In the genomic region with DNA sequence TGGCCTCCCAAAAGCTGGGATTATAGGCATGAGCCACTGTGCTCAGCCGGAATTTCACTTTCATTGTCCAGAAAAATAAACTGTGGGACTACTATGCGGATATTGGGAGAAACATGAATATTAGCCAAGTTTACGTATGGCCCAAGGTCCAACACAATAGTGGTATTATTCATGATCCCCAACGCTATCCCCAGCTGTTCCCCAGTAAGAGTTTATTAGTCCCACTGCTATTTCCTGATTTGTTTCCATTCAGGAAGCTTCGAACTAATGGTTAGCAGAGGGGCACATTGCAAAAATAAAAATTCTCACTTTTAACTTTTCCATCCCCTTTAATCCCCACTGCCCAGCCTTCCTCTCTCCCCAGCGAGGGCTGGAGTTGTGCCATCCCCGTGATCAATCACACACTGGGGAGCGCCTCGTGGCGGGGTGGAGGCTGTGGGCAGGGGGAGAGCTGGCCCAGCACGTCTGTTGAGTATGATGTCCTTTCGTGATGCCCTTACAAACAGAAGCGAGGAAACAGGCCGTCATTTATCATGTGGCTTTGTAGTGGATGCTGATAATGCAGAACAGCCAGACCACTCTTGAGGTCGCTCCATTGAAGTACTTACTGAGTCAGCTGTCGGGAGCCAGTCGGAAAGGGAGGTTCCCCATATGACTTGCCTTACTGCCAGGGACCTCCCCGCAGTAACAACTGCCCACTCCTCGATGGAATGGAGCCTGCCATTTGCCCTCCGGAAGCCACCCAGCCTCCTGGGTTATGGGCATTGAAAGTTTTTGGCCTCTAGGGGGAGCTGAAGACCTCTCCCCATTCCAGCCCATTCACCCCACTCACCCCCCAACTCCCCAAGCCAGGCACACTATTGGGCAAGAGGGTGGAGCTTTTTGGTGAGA, we compare ENCODE assay signal across 10 cellular contexts.
A peak's percentile ranks its signal among the peaks of the same experiment; 100 is the strongest.
DNase-seq lines count a peak whose midpoint lies in the region; ATAC-seq and TF ChIP-seq lines count a peak whose summit lies in the region.
"Had no signal": no experiment of that assay in that cellular context is flagged by ENCODE, and none has a peak within 500 bp of the region (broad histone marks: within the 10 kb centered on the region; RNA-seq: fewer than 3 reads in every experiment).

No MANE protein-coding gene starts in this region.

- H3K9ac ChIP-seq in DND-41 (ENCODE audit: low read depth, low read length), result no peak overlapping the region

- no peak overlapping the region for H3K27ac ChIP-seq in DND-41 (ENCODE audit: low read length)
- no peak overlapping the region for H3K27ac ChIP-seq in HL-60 (replicated peaks)
- no peak overlapping the region for H3K27ac ChIP-seq in naive thymus-derived CD4-positive, alpha-beta T cell (ENCODE audit: low read depth, low read length)

- H3K27me3 ChIP-seq in DND-41 (ENCODE audit: insufficient read depth, low read length, poor library complexity), result no peaks in the 10 kb centered on the region
- no peaks in the 10 kb centered on the region for H3K27me3 ChIP-seq in HL-60 (ENCODE audit: insufficient read depth, poor library complexity, severe bottlenecking)
- H3K27me3 ChIP-seq in naive thymus-derived CD4-positive, alpha-beta T cell (ENCODE audit: control insufficient read depth in 2 of 2, insufficient read depth in 2 of 2, low read length in 2 of 2), result no peaks in the 10 kb centered on the region

- no peak overlapping the region for H3K4me3 ChIP-seq in DND-41 (ENCODE audit: low read depth in 1 of 2, low read length in 2 of 2)
- H3K4me3 ChIP-seq in HL-60 (replicated peaks; ENCODE audit: insufficient read depth, low read length), result no peak overlapping the region
- H3K4me3 ChIP-seq in astrocyte of the spinal cord (ENCODE audit: low read depth, low read length), result no peak overlapping the region
- no peak overlapping the region for H3K4me3 ChIP-seq in naive thymus-derived CD4-positive, alpha-beta T cell (ENCODE audit: low read length)

- peaks cover 0 to 10% (median 8%) of the 10 kb centered on the region in 5 donors for H3K27me3 Mint-ChIP-seq in naive thymus-derived CD4-positive, alpha-beta T cell
- no peaks in the 10 kb centered on the region for H3K27me3 Mint-ChIP-seq in activated naive CD4-positive, alpha-beta T cell treated with anti-CD3 and anti-CD28 coated beads, Interleukin-2, amount 10 ng/mL, durations not matched to agents 7 days and 5 days

- intact Hi-C loops in naive thymus-derived CD4-positive, alpha-beta T cell (cut with micrococcal nuclease), result no loop called here

- CTCF ChIA-PET in naive thymus-derived CD4-positive, alpha-beta T cell (lab: Charles Lee), result no interaction called here
- CTCF ChIA-PET in activated naive CD4-positive, alpha-beta T cell treated with anti-CD3 and anti-CD28 coated beads, Interleukin-2, amount 10 ng/mL, durations not matched to agents 7 days and 5 days (lab: Charles Lee), result interaction anchor here (0.9 to 1.5 kb wide), 4 partner anchors 9 to 312 kb away, joined by 3 read pairs; no protein-coding TSS in a partner anchor

- no peak for DNase-seq in DND-41
- peak in 1 of 2 experiments; percentile 9 for DNase-seq in HL-60 (ENCODE audit: low read depth in 1 of 2, low spot score in 1 of 2)
- no peak for DNase-seq in astrocyte of the spinal cord (ENCODE audit: low read depth, low spot score)
- DNase-seq in left lobe of liver (ENCODE audit: low spot score), result no peak
- no peak for DNase-seq in SHP77 (lab: John Stamatoyannopoulos, UW)
- DNase-seq in naive thymus-derived CD4-positive, alpha-beta T cell, result no peak
- no peak for DNase-seq in activated naive CD4-positive, alpha-beta T cell treated with anti-CD3 and anti-CD28 coated beads, Interleukin-2, amount 10 ng/mL, durations not matched to agents 7 days and 5 days

- peaks cover 0 to 4% (median 0%) of the 10 kb centered on the region in 11 donors for H3K9me3 Mint-ChIP-seq in naive thymus-derived CD4-positive, alpha-beta T cell
- H3K9me3 Mint-ChIP-seq in activated naive CD4-positive, alpha-beta T cell treated with anti-CD3 and anti-CD28 coated beads, Interleukin-2, amount 10 ng/mL, durations not matched to agents 7 days and 5 days, result peaks cover 2% of the 10 kb centered on the region

- no peaks in the 10 kb centered on the region for H3K79me2 ChIP-seq in DND-41 (ENCODE audit: insufficient read depth, low read length)

- no peak overlapping the region for H2AFZ ChIP-seq in DND-41 (ENCODE audit: low read depth, low read length)

- H3K36me3 Mint-ChIP-seq in naive thymus-derived CD4-positive, alpha-beta T cell, result no peaks in the 10 kb centered on the region
- no peaks in the 10 kb centered on the region for H3K36me3 Mint-ChIP-seq in activated naive CD4-positive, alpha-beta T cell treated with anti-CD3 and anti-CD28 coated beads, Interleukin-2, amount 10 ng/mL, durations not matched to agents 7 days and 5 days
- H3K36me3 Mint-ChIP-seq: stimulated activated effector memory CD8-positive, alpha-beta T cell treated with anti-CD3 and anti-CD28 coated beads, Interleukin-12 subunit alpha, Interleukin-12 subunit beta, amount 100 ng/mL, for 72 hours had no signal

- H3K4me1 Mint-ChIP-seq in naive thymus-derived CD4-positive, alpha-beta T cell, result no peaks in the 10 kb centered on the region
- no peaks in the 10 kb centered on the region for H3K4me1 Mint-ChIP-seq in activated naive CD4-positive, alpha-beta T cell treated with anti-CD3 and anti-CD28 coated beads, Interleukin-2, amount 10 ng/mL, durations not matched to agents 7 days and 5 days
- H3K4me1 Mint-ChIP-seq: stimulated activated effector memory CD8-positive, alpha-beta T cell treated with anti-CD3 and anti-CD28 coated beads, Interleukin-12 subunit alpha, Interleukin-12 subunit beta, amount 100 ng/mL, for 72 hours had no signal

- H3K27ac Mint-ChIP-seq in naive thymus-derived CD4-positive, alpha-beta T cell, result no peak overlapping the region
- no peak overlapping the region for H3K27ac Mint-ChIP-seq in activated naive CD4-positive, alpha-beta T cell treated with anti-CD3 and anti-CD28 coated beads, Interleukin-2, amount 10 ng/mL, durations not matched to agents 7 days and 5 days
- H3K27ac Mint-ChIP-seq: nephron; stimulated activated effector memory CD8-positive, alpha-beta T cell treated with anti-CD3 and anti-CD28 coated beads, Interleukin-12 subunit alpha, Interleukin-12 subunit beta, amount 100 ng/mL, for 72 hours had no signal

- H3K4me2 ChIP-seq in DND-41 (ENCODE audit: insufficient read depth, low read length), result no peak overlapping the region

- H3K36me3 ChIP-seq in DND-41 (ENCODE audit: insufficient read depth, low read length), result no peaks in the 10 kb centered on the region
- no peaks in the 10 kb centered on the region for H3K36me3 ChIP-seq in naive thymus-derived CD4-positive, alpha-beta T cell (ENCODE audit: control insufficient read depth in 2 of 3, insufficient read depth in 3 of 3, low read length in 3 of 3)

- H3K9me3 ChIP-seq in DND-41 (ENCODE audit: insufficient read depth, low read length, severe bottlenecking), result no peaks in the 10 kb centered on the region
- H3K9me3 ChIP-seq in naive thymus-derived CD4-positive, alpha-beta T cell (ENCODE audit: control insufficient read depth in 2 of 3, low read length in 3 of 3), result no peaks in the 10 kb centered on the region

- ATAC-seq in DND-41 (ENCODE audit: insufficient read depth, low read depth) (no peak), left lobe of liver (peak; percentile 45), HG02938 (IDR thresholded peaks at IDR 0.05; ENCODE audit: unreplicated experiment) (no peak)
- ATAC-seq in naive thymus-derived CD4-positive, alpha-beta T cell, result no peak
- ATAC-seq: stimulated activated effector memory CD8-positive, alpha-beta T cell treated with anti-CD3 and anti-CD28 coated beads, Interleukin-12 subunit alpha, Interleukin-12 subunit beta, amount 100 ng/mL, for 72 hours had no signal

- in situ Hi-C loops in astrocyte of the spinal cord (cut with HindIII; ENCODE audit: low sequenced_read_pairs), result no loop called here

- H3K4me3 Mint-ChIP-seq in naive thymus-derived CD4-positive, alpha-beta T cell, result no peak overlapping the region
- H3K4me3 Mint-ChIP-seq in activated naive CD4-positive, alpha-beta T cell treated with anti-CD3 and anti-CD28 coated beads, Interleukin-2, amount 10 ng/mL, durations not matched to agents 7 days and 5 days, result no peak overlapping the region
- H3K4me3 Mint-ChIP-seq: nephron; stimulated activated effector memory CD8-positive, alpha-beta T cell treated with anti-CD3 and anti-CD28 coated beads, Interleukin-12 subunit alpha, Interleukin-12 subunit beta, amount 100 ng/mL, for 72 hours had no signal

- POLR2A ChIA-PET in naive thymus-derived CD4-positive, alpha-beta T cell (lab: Charles Lee), result no interaction called here

- H3K4me1 ChIP-seq in DND-41 (ENCODE audit: insufficient read depth, low read length), result no peaks in the 10 kb centered on the region
- no peaks in the 10 kb centered on the region for H3K4me1 ChIP-seq in naive thymus-derived CD4-positive, alpha-beta T cell (ENCODE audit: control insufficient read depth in 2 of 2, insufficient read depth in 2 of 2, low read length in 2 of 2)

- no peaks in the 10 kb centered on the region for H4K20me1 ChIP-seq in DND-41 (ENCODE audit: insufficient read depth, low read length)

- TF ChIP-seq CTCF in DND-41 (IDR thresholded peaks at IDR 0.05; ENCODE audit: borderline replicate concordance, extremely low read depth, low read length, poor library complexity, severe bottlenecking) (peak; percentile 39), HL-60 (IDR thresholded peaks at IDR 0.05; ENCODE audit: insufficient read depth, low read length) (peak; percentile 24), astrocyte of the spinal cord (IDR thresholded peaks at IDR 0.05; ENCODE audit: low read depth, low read length) (peak; percentile 45)
